Comparison of ENCODE assay signal across 1 cellular context in the genomic region with DNA sequence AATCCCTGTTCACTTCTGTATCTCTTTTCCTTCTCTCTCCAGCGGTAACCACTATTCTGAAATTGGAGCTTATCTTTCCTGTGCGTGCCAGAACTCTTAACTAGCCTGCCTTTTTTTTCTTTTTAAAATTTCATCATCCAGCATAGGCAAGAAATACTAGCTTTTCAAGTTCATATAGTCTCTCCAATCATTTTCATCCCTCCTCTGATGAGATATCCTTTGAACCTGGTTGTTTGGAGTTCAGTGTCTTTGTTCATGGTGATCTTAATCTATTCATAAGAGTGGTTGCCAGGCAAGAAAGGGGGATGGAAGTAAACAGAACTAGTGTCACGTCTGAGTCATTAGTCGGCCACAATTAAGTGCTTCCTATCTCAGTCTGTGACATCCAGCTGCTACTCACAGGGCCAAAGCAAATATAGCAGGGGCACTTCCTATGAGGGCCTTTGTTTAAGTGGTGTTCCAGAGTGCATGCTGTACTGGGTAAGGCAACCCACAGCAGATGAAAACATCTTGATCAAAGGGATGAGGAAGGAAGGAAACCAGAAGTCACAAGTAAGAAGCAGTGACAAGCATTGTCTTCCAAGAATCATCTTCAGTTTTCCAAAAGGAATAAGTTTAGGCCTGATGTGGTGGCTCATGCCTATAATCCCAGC.
A peak's percentile ranks its signal among the peaks of the same experiment; 100 is the strongest.
TF ChIP-seq lines count a peak whose summit lies in the region.

No MANE protein-coding gene starts in this region.

TF ChIP-seq in K562, 482 proteins besides CTCF, POLR2A, EP300 and RAD21 (continued from another document and continues in another):
- TF ChIP-seq, protein P1, sequence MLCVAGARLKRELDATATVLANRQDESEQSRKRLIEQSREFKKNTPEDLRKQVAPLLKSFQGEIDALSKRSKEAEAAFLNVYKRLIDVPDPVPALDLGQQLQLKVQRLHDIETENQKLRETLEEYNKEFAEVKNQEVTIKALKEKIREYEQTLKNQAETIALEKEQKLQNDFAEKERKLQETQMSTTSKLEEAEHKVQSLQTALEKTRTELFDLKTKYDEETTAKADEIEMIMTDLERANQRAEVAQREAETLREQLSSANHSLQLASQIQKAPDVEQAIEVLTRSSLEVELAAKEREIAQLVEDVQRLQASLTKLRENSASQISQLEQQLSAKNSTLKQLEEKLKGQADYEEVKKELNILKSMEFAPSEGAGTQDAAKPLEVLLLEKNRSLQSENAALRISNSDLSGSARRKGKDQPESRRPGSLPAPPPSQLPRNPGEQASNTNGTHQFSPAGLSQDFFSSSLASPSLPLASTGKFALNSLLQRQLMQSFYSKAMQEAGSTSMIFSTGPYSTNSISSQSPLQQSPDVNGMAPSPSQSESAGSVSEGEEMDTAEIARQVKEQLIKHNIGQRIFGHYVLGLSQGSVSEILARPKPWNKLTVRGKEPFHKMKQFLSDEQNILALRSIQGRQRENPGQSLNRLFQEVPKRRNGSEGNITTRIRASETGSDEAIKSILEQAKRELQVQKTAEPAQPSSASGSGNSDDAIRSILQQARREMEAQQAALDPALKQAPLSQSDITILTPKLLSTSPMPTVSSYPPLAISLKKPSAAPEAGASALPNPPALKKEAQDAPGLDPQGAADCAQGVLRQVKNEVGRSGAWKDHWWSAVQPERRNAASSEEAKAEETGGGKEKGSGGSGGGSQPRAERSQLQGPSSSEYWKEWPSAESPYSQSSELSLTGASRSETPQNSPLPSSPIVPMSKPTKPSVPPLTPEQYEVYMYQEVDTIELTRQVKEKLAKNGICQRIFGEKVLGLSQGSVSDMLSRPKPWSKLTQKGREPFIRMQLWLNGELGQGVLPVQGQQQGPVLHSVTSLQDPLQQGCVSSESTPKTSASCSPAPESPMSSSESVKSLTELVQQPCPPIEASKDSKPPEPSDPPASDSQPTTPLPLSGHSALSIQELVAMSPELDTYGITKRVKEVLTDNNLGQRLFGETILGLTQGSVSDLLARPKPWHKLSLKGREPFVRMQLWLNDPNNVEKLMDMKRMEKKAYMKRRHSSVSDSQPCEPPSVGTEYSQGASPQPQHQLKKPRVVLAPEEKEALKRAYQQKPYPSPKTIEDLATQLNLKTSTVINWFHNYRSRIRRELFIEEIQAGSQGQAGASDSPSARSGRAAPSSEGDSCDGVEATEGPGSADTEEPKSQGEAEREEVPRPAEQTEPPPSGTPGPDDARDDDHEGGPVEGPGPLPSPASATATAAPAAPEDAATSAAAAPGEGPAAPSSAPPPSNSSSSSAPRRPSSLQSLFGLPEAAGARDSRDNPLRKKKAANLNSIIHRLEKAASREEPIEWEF (CRISPR knock-in tag; IDR thresholded peaks at IDR 0.05), result no peak
- no peak for TF ChIP-seq ZKSCAN8 (CRISPR knock-in tag; IDR thresholded peaks at IDR 0.05)
- peak; percentile 30; the same call in 1 of the 2 replicates for TF ChIP-seq TCF7 (IDR thresholded peaks at IDR 0.05; ENCODE audit: borderline replicate concordance)
- TF ChIP-seq, protein P2, sequence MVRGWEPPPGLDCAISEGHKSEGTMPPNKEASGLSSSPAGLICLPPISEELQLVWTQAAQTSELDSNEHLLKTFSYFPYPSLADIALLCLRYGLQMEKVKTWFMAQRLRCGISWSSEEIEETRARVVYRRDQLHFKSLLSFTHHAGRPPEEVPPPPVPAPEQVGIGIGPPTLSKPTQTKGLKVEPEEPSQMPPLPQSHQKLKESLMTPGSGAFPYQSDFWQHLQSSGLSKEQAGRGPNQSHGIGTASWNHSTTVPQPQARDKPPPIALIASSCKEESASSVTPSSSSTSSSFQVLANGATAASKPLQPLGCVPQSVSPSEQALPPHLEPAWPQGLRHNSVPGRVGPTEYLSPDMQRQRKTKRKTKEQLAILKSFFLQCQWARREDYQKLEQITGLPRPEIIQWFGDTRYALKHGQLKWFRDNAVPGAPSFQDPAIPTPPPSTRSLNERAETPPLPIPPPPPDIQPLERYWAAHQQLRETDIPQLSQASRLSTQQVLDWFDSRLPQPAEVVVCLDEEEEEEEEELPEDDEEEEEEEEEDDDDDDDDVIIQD (CRISPR knock-in tag; IDR thresholded peaks at IDR 0.05), result no peak
- peak; percentile 74 for TF ChIP-seq STAT5A (IDR thresholded peaks at IDR 0.05; ENCODE audit: borderline replicate concordance, low read length)
- TF ChIP-seq FOXM1 (IDR thresholded peaks at IDR 0.05; ENCODE audit: low read depth), result peak; percentile 23; the same call in 1 of the 2 replicates
- no peak for TF ChIP-seq FOXM1 (CRISPR knock-in tag; IDR thresholded peaks at IDR 0.05; ENCODE audit: low read depth)
- TF ChIP-seq TAF7 (tag; IDR thresholded peaks at IDR 0.05), result no peak
- TF ChIP-seq, protein P3, sequence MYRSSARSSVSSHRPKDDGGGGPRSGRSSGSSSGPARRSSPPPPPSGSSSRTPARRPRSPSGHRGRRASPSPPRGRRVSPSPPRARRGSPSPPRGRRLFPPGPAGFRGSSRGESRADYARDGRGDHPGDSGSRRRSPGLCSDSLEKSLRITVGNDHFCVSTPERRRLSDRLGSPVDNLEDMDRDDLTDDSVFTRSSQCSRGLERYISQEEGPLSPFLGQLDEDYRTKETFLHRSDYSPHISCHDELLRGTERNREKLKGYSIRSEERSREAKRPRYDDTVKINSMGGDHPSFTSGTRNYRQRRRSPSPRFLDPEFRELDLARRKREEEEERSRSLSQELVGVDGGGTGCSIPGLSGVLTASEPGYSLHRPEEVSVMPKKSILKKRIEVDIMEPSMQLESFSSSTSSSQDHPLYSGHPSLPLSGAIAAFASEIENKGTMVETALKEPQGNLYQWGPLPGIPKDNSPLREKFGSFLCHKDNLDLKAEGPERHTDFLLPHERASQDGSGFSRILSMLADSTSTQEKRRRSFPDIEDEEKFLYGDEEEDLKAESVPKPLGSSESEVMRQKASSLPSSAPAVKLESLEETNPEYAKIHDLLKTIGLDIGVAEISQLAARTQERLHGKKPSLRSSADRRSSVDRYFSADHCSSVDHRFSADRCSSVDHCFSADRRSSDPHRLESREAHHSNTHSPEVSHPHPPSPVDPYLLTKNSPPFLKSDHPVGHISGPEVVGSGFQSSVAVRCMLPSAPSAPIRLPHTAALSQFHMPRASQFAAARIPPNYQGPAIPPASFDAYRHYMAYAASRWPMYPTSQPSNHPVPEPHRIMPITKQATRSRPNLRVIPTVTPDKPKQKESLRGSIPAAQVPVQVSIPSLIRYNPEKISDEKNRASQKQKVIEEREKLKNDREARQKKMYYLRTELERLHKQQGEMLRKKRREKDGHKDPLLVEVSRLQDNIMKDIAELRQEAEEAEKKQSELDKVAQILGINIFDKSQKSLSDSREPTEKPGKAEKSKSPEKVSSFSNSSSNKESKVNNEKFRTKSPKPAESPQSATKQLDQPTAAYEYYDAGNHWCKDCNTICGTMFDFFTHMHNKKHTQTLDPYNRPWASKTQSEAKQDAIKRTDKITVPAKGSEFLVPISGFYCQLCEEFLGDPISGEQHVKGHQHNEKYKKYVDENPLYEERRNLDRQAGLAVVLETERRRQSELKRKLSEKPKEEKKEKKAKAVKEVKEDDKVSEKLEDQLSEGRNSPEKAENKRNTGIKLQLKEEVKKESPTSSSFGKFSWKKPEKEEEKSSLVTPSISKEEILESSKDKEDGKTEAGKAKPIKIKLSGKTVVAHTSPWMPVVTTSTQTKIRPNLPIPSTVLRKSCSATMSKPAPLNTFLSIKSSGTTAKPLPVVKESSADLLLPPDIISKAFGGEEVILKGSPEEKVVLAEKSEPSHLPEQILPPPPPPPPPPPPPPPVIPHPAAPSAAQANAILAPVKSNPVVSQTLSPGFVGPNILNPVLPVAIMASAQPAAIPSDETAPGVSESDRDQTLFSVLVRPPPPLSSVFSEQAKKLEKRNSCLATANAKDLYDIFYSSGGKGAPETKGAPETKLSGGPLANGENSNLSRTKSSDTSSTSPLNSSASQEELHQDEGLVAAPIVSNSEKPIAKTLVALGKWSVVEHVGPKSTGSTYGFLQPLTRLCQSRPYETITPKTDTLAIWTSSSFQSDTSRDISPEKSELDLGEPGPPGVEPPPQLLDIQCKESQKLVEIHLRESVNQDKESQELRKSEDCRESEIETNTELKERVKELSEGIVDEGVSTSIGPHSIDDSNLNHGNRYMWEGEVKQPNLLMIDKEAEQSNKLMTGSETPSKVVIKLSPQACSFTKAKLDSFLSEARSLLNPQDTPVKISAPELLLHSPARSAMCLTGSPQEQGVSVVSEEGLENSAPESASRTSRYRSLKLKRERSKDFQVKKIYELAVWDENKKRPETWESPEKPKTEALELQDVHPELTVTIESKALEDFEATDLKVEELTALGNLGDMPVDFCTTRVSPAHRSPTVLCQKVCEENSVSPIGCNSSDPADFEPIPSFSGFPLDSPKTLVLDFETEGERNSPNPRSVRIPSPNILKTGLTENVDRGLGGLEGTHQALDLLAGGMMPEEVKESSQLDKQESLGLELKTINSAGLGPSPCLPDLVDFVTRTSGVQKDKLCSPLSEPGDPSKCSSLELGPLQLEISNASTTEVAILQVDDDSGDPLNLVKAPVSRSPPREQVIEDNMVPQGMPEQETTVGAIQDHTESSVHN (IDR thresholded peaks at IDR 0.05; ENCODE audit: borderline replicate concordance in 1 of 2, low read depth in 1 of 2), result peak in 1 of 2 experiments; percentile 85; a peak in 2 of 4 replicates
- TF ChIP-seq, protein P4, sequence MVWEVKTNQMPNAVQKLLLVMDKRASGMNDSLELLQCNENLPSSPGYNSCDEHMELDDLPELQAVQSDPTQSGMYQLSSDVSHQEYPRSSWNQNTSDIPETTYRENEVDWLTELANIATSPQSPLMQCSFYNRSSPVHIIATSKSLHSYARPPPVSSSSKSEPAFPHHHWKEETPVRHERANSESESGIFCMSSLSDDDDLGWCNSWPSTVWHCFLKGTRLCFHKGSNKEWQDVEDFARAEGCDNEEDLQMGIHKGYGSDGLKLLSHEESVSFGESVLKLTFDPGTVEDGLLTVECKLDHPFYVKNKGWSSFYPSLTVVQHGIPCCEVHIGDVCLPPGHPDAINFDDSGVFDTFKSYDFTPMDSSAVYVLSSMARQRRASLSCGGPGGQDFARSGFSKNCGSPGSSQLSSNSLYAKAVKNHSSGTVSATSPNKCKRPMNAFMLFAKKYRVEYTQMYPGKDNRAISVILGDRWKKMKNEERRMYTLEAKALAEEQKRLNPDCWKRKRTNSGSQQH (CRISPR knock-in tag; IDR thresholded peaks at IDR 0.05), result 0 out of 2 replicates have a peak, but pooled peaks have one; percentile 26
- peak; percentile 56 for TF ChIP-seq CEBPB (tag; IDR thresholded peaks at IDR 0.05)
- peak; percentile 78; the same call in 1 of the 2 replicates for TF ChIP-seq FOXA1 (IDR thresholded peaks at IDR 0.05; ENCODE audit: borderline replicate concordance)
- peak; percentile 98 for TF ChIP-seq FOXJ2 (tag; IDR thresholded peaks at IDR 0.05)
- TF ChIP-seq NCOA1 (IDR thresholded peaks at IDR 0.05; ENCODE audit: low read depth), result peak; percentile 69
- no peak for TF ChIP-seq XRCC4 (IDR thresholded peaks at IDR 0.05; ENCODE audit: extremely low read depth, insufficient read depth, insufficient read length)
- 0 out of 4 replicates have a peak, but pooled peaks of 1 of the 2 experiments have one; percentile 40 for TF ChIP-seq HDAC1 (IDR thresholded peaks at IDR 0.05)
- peak; percentile 95 for TF ChIP-seq DPF2 (IDR thresholded peaks at IDR 0.05)
- TF ChIP-seq ZNF263 (CRISPR knock-in tag; IDR thresholded peaks at IDR 0.05; ENCODE audit: borderline replicate concordance), result no peak
- peak; percentile 67 for TF ChIP-seq ZEB2 (IDR thresholded peaks at IDR 0.05)
- no peak for TF ChIP-seq PTBP1 (IDR thresholded peaks at IDR 0.05; ENCODE audit: low read depth, low read length)
- TF ChIP-seq, protein P5, sequence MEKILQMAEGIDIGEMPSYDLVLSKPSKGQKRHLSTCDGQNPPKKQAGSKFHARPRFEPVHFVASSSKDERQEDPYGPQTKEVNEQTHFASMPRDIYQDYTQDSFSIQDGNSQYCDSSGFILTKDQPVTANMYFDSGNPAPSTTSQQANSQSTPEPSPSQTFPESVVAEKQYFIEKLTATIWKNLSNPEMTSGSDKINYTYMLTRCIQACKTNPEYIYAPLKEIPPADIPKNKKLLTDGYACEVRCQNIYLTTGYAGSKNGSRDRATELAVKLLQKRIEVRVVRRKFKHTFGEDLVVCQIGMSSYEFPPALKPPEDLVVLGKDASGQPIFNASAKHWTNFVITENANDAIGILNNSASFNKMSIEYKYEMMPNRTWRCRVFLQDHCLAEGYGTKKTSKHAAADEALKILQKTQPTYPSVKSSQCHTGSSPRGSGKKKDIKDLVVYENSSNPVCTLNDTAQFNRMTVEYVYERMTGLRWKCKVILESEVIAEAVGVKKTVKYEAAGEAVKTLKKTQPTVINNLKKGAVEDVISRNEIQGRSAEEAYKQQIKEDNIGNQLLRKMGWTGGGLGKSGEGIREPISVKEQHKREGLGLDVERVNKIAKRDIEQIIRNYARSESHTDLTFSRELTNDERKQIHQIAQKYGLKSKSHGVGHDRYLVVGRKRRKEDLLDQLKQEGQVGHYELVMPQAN (IDR thresholded peaks at IDR 0.05; ENCODE audit: borderline replicate concordance), result no peak
- no peak for TF ChIP-seq NCOA2 (IDR thresholded peaks at IDR 0.05; ENCODE audit: partially characterized antibody in 2 of 2)
- TF ChIP-seq TAF9B (IDR thresholded peaks at IDR 0.05; ENCODE audit: partially characterized antibody), result peak; percentile 41
- TF ChIP-seq, protein P6, sequence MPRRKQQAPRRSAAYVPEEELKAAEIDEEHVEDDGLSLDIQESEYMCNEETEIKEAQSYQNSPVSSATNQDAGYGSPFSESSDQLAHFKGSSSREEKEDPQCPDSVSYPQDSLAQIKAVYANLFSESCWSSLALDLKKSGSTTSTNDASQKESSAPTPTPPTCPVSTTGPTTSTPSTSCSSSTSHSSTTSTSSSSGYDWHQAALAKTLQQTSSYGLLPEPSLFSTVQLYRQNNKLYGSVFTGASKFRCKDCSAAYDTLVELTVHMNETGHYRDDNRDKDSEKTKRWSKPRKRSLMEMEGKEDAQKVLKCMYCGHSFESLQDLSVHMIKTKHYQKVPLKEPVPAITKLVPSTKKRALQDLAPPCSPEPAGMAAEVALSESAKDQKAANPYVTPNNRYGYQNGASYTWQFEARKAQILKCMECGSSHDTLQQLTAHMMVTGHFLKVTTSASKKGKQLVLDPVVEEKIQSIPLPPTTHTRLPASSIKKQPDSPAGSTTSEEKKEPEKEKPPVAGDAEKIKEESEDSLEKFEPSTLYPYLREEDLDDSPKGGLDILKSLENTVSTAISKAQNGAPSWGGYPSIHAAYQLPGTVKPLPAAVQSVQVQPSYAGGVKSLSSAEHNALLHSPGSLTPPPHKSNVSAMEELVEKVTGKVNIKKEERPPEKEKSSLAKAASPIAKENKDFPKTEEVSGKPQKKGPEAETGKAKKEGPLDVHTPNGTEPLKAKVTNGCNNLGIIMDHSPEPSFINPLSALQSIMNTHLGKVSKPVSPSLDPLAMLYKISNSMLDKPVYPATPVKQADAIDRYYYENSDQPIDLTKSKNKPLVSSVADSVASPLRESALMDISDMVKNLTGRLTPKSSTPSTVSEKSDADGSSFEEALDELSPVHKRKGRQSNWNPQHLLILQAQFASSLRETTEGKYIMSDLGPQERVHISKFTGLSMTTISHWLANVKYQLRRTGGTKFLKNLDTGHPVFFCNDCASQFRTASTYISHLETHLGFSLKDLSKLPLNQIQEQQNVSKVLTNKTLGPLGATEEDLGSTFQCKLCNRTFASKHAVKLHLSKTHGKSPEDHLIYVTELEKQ (CRISPR knock-in tag; IDR thresholded peaks at IDR 0.05), result no peak
